In the genomic region with DNA sequence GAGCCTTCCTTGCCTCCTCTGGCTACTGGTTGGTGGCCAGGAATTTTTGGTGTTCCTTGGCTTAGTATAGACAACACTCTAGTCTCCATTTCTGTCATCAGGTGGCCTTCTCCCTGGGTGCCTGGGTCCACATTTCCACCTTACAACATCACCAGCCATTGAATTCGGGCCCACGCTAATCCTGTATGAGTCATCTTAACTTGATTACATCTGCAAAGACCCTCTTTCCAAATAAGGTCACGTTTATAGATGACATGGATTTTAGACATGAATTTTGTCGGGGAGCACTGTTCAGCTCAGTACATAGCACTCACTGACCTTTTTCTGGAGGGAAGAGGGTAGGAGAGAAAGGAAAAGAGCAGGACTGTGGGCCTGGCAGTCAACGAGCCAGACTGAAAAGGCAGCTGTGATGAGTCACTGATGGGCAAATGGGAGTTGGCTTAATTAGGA, we compare ENCODE assay signal across 12 cellular contexts. TPM values are rescaled to one million over a fixed set of nuclear protein-coding genes. Genes with fewer than 3 reads are reported as not detected.
DNase-seq lines count a peak whose midpoint lies in the region; ATAC-seq and TF ChIP-seq lines count a peak whose summit lies in the region.
"Had no signal": no experiment of that assay in that cellular context is flagged by ENCODE, and none has a peak within 500 bp of the region (broad histone marks: within the 10 kb centered on the region; RNA-seq: fewer than 3 reads in every experiment).

No MANE protein-coding gene starts in this region.

- TF ChIP-seq CTCF in esophagus muscularis mucosa (IDR thresholded peaks at IDR 0.05) (no peak), gastrocnemius medialis (IDR thresholded peaks at IDR 0.05 in 4 of 5, conservative IDR thresholded peaks at IDR 0.05 in 1 of 5) (no peak)

- peaks cover 8% of the 10 kb centered on the region; the same call in 1 of the 2 replicates for H3K4me1 ChIP-seq in GM23248 (ENCODE audit: insufficient read depth)
- peaks cover 0 to 23% (median 13%) of the 10 kb centered on the region in 4 donors for H3K4me1 ChIP-seq in esophagus muscularis mucosa
- H3K4me1 ChIP-seq in gastrocnemius medialis: peaks cover 3 to 4% of the 10 kb centered on the region in 2 donors
- H3K4me1 ChIP-seq in HAP-1: no peaks in the 10 kb centered on the region
- H3K4me1 ChIP-seq: parathyroid adenoma had no signal

- DNase-seq in GM23248 (peak; percentile 65), NCI-H146 treated with DMSO at 0.1 percent for 48 hours (lab: John Stamatoyannopoulos, UW; ENCODE audit: unreplicated experiment) (peak; percentile 17), esophagus muscularis mucosa (ENCODE audit: extremely low spot score) (peak; percentile 47), gastrocnemius medialis (no peak), NCI-H2107 treated with DMSO at 0.1 percent for 48 hours (lab: John Stamatoyannopoulos, UW; ENCODE audit: unreplicated experiment) (no peak), HAP-1 (ENCODE audit: low spot score in 2 of 2) (no peak)
- DNase-seq: CD8-positive, alpha-beta T cell; NCI-H1930; stimulated activated CD4-positive, alpha-beta T cell treated with anti-CD3 and anti-CD28 coated beads, Interleukin-2, amount 100 ng/mL, for 48 hours had no signal

- TF ChIP-seq EP300 in esophagus muscularis mucosa (IDR thresholded peaks at IDR 0.05): no peak

- no peak overlapping the region for H3K9ac ChIP-seq in GM23248
- H3K9ac ChIP-seq: parathyroid adenoma had no signal

- no peak for TF ChIP-seq POLR2A in esophagus muscularis mucosa (IDR thresholded peaks at IDR 0.05; ENCODE audit: low read depth)
- no peak for TF ChIP-seq POLR2A in gastrocnemius medialis (IDR thresholded peaks at IDR 0.05)

- H2AFZ ChIP-seq in GM23248: no peak overlapping the region
- H2AFZ ChIP-seq: parathyroid adenoma had no signal

- H3K4me2 ChIP-seq in GM23248 (ENCODE audit: unreplicated experiment): no peak overlapping the region

- no peaks in the 10 kb centered on the region for H4K20me1 ChIP-seq in GM23248 (ENCODE audit: insufficient read depth)

- H3K9me3 ChIP-seq in GM23248 (ENCODE audit: low read depth) (no peaks in the 10 kb centered on the region), esophagus muscularis mucosa (no peaks in the 10 kb centered on the region), gastrocnemius medialis (no peaks in the 10 kb centered on the region), HAP-1 (no peaks in the 10 kb centered on the region)

- intact Hi-C loops in esophagus muscularis mucosa (cut with DNase I) (no loop called here), gastrocnemius medialis (cut with DNase I; ENCODE audit: low total_unique reads) (no loop called here)

- in situ Hi-C loops in GM23248 (cut with MboI): no loop called here
- in situ Hi-C loops in gastrocnemius medialis (cut with MboI; ENCODE audit: low sequenced_read_pairs in 4 of 4): no loop called here
- in situ Hi-C loops in HAP-1 (cut with MboI; ENCODE audit: low sequenced_read_pairs): no loop called here

- H3K4me3 ChIP-seq in GM23248 (no peak overlapping the region), esophagus muscularis mucosa (no peak overlapping the region), gastrocnemius medialis (no peak overlapping the region), HAP-1 (no peak overlapping the region)
- H3K4me3 ChIP-seq: SK-N-MC had no signal

- H3F3A ChIP-seq in GM23248 (ENCODE audit: insufficient read depth): peaks cover 13% of the 10 kb centered on the region; the same call in 1 of the 2 replicates

- H3K27ac ChIP-seq in GM23248 (0 out of 2 replicates have a peak overlapping the region, but pooled peaks have one; percentile 6), esophagus muscularis mucosa (replicated peaks in 1 of 4) (peak overlapping the region; percentile 46 to 68 (median 63)), gastrocnemius medialis (peak overlapping the region; percentile 36 to 71 (median 56))
- H3K27ac ChIP-seq: parathyroid adenoma, SK-N-MC had no signal

- ATAC-seq in gastrocnemius medialis (peak; percentile 61 to 77), GM21619 (IDR thresholded peaks at IDR 0.05; ENCODE audit: unreplicated experiment) (no peak)
- ATAC-seq: CD8-positive, alpha-beta T cell had no signal

- WGBS in GM23248 (ENCODE audit: low coverage in 1 of 2, low lambda C conversion rate in 2 of 2, missing lambda C conversion rate in 2 of 2), 2 experiments: 37 to 46% methylated on average over 5 of the region's 5 CpGs
- 58% methylated on average over 5 of the region's 5 CpGs for WGBS in esophagus muscularis mucosa

- H3K27me3 ChIP-seq in GM23248 (replicated peaks; ENCODE audit: insufficient read depth) (no peaks in the 10 kb centered on the region), esophagus muscularis mucosa (no peaks in the 10 kb centered on the region), gastrocnemius medialis (no peaks in the 10 kb centered on the region), HAP-1 (ENCODE audit: low read depth) (no peaks in the 10 kb centered on the region)

- H3K36me3 ChIP-seq in GM23248 (ENCODE audit: low read depth) (peaks cover 39% of the 10 kb centered on the region), esophagus muscularis mucosa (peaks cover 16 to 91% (median 38%) of the 10 kb centered on the region in 4 donors), gastrocnemius medialis (peaks cover 0 to 31% of the 10 kb centered on the region in 2 donors), HAP-1 (replicated peaks) (peaks cover 69% of the 10 kb centered on the region)

- H3K79me2 ChIP-seq in GM23248 (ENCODE audit: insufficient read depth): no peaks in the 10 kb centered on the region
- H3K79me2 ChIP-seq: parathyroid adenoma had no signal

- no peaks in the 10 kb centered on the region for H3K9me2 ChIP-seq in GM23248 (ENCODE audit: insufficient read depth)

RNA-seq across cellular contexts. Expression of a gene that starts 39.4 kb away (rescaled TPM):
- 4.5 and 7.3 TPM in 2 replicates for total RNA-seq in GM23248 (2014; rRNA removed; shearing (Covaris generic))
- 1.2 and 1.5 TPM in 2 replicates for polyA plus RNA-seq in GM23248 (2016; fragmentation: Nextera tagmentation; extraction: Ambion mirVana)
- total RNA-seq in esophagus muscularis mucosa (10 to 100 TPM; 24.9 to 85.9 (median 56.3) TPM), gastrocnemius medialis (10 to 100 TPM; 14.6 to 34.8 (median 25.8) TPM)

RNA-seq across cellular contexts. Expression of a gene that starts 40.4 kb away (rescaled TPM):
- 1.2 and 1.8 TPM in 2 replicates for total RNA-seq in GM23248 (2014; rRNA removed; shearing (Covaris generic))
- 2.8 and 3.1 TPM in 2 replicates for polyA plus RNA-seq in GM23248 (2016; fragmentation: Nextera tagmentation; extraction: Ambion mirVana)
- total RNA-seq in esophagus muscularis mucosa (10 to 100 TPM; 13.3 to 41.6 (median 30.6) TPM), gastrocnemius medialis (1 to 10 TPM; 2.0 to 9.9 (median 3.0) TPM)
- total RNA-seq: CD8-positive, alpha-beta T cell had no signal

RNA-seq across cellular contexts. Expression of a gene that starts 50.2 kb away (rescaled TPM):
- total RNA-seq in GM23248 (2014; rRNA removed; shearing (Covaris generic)): 17.6 and 34.1 TPM in 2 replicates
- polyA plus RNA-seq in GM23248 (2016; fragmentation: Nextera tagmentation; extraction: Ambion mirVana): 175 and 184 TPM in 2 replicates
- total RNA-seq in esophagus muscularis mucosa (100 to 1,000 TPM in 1 of 4 donors, 10 to 100 TPM in 3; 59.4 to 119 (median 84.8) TPM), gastrocnemius medialis (10 to 100 TPM; 20.1 to 51.2 (median 31.0) TPM)
- total RNA-seq: CD8-positive, alpha-beta T cell had no signal

Comparison
In these comparisons a context has a peak if more than half of its experiments do, and no peak if none do; other contexts are left out.
1. DNase-seq: peak in GM23248 (single experiment), NCI-H146 treated with DMSO at 0.1 percent for 48 hours (single experiment) and esophagus muscularis mucosa (single experiment); none in gastrocnemius medialis (0 of 2), NCI-H2107 treated with DMSO at 0.1 percent for 48 hours (single experiment) and HAP-1 (0 of 2).
2. H3K27ac ChIP-seq: peak in every context shown above with its lines; median percentile 63 in esophagus muscularis mucosa; 56 in gastrocnemius medialis; 6 in GM23248.